Comparison of ENCODE assay signal across 15 cellular contexts in the genomic region with DNA sequence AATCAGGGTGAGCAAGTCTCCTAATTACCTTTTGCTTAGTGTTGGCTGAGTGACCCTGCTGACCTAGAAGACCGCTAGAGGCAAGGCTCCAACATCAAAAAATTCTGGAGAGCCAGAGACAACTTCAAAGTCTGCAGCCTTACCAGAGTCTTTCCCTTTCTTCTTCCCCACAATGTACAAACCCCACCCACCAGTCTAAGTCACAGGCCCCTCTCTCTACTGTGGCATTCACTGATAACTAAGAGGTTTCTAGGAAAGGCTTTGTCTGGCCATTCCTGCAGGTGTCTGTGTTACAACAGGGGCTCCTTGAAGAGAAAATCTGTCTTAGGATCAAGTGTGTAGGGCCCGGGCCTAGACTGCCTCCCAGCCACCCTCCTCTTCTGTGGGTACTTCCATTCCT. TPM values are rescaled to one million over a fixed set of nuclear protein-coding genes. Genes with fewer than 3 reads are reported as not detected.
"Had no signal": no experiment of that assay in that cellular context is flagged by ENCODE, and none has a peak within 500 bp of the region (broad histone marks: within the 10 kb centered on the region; RNA-seq: fewer than 3 reads in every experiment).

No MANE protein-coding gene starts in this region.

- H3K36me3 ChIP-seq: SJCRH30 had no signal

- H3K27me3 ChIP-seq: SJCRH30 had no signal

- DNase-seq: KBM-7, MV-4-11, NCI-H1048, NCI-H187, NCI-H2029, NCI-H2081 treated with DMSO at 0.1 percent for 48 hours, NCI-H2171, NCI-H226, NCI-H510A, NCI-H774, SHP77, SJCRH30 had no signal

- H3K4me3 ChIP-seq: SJCRH30 had no signal

- ATAC-seq: Panc1 had no signal

- H3K4me1 ChIP-seq: SJCRH30 had no signal

- H3K9me3 ChIP-seq: SJCRH30 had no signal

- H3K27ac ChIP-seq: RWPE1, SJCRH30 had no signal

RNA-seq across cellular contexts. Expression of a gene that starts 0.5 kb away (rescaled TPM):
- total RNA-seq: HT-29 had no signal
